14 cellular contexts compared by ENCODE assay signal in the genomic region with DNA sequence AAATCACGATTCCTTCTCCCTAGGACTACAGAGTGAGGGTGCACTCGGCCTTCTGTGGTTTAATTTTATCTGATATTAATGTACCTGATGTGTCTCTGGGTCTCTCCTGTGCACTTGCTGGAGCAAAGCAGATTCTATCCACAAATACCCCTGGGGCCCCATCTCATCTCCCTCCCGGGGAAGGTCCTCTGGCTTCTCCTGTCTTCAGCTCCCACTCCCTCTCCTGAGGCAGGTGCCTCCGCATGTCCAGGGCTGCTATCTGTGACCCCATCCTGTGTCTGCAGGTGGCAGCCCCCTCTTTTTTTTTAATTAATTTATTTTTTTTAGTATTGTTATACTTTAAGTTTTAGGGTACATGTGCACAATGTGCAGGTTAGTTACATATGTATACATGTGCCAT.
DNase-seq lines count a peak whose midpoint lies in the region; ATAC-seq and TF ChIP-seq lines count a peak whose summit lies in the region.
"Had no signal": no experiment of that assay in that cellular context is flagged by ENCODE, and none has a peak within 500 bp of the region (broad histone marks: within the 10 kb centered on the region; RNA-seq: fewer than 3 reads in every experiment).

No MANE protein-coding gene starts in this region.

- CTCF ChIA-PET in GM10248 (lab: Yijun Ruan, JAX) = no interaction called here

- ATAC-seq in activated CD4-positive, CD25-positive, alpha-beta regulatory T cell treated with anti-CD3 and anti-CD28 coated beads, Interleukin-2, amount 50 U/mL, for 24 hours = no peak
- ATAC-seq in GM19452 (IDR thresholded peaks at IDR 0.05; ENCODE audit: unreplicated experiment) (no peak), GM19467 (IDR thresholded peaks at IDR 0.05; ENCODE audit: unreplicated experiment) (no peak)
- ATAC-seq: GM12878, HCT116 had no signal

- no peak overlapping the region for H3K4me3 ChIP-seq in coronary artery
- H3K4me3 ChIP-seq: GM12878 had no signal

- no peak overlapping the region for H3K4me3 Mint-ChIP-seq in osteocyte (ENCODE audit: unreplicated experiment)

- no peaks in the 10 kb centered on the region for H3K4me1 Mint-ChIP-seq in osteocyte (ENCODE audit: unreplicated experiment)

- no peak overlapping the region for H3K27ac ChIP-seq in coronary artery
- H3K27ac ChIP-seq: 22Rv1 had no signal

- no peak overlapping the region for H3K27ac Mint-ChIP-seq in osteocyte (ENCODE audit: unreplicated experiment)

- POLR2A ChIA-PET in GM10248 (lab: Yijun Ruan, JAX) = no interaction called here

- H3K36me3 Mint-ChIP-seq in osteocyte (ENCODE audit: unreplicated experiment) = no peaks in the 10 kb centered on the region

- peak; percentile 3 for DNase-seq in activated CD4-positive, CD25-positive, alpha-beta regulatory T cell treated with anti-CD3 and anti-CD28 coated beads, Interleukin-2, amount 50 U/mL, for 72 hours
- DNase-seq in coronary artery (ENCODE audit: low spot score) (peak; percentile 26), osteocyte (ENCODE audit: extremely low spot score, unreplicated experiment) (peak; percentile 53), EL (no peak), GM10248 (ENCODE audit: extremely low spot score) (no peak)
- DNase-seq: DMS53, IMR-90, KBM-7 had no signal

- peaks cover 11% of the 10 kb centered on the region for H3K27me3 Mint-ChIP-seq in osteocyte (ENCODE audit: unreplicated experiment)

- H3K9me3 Mint-ChIP-seq in osteocyte (ENCODE audit: unreplicated experiment) = no peaks in the 10 kb centered on the region

- no peak for TF ChIP-seq CTCF in coronary artery (IDR thresholded peaks at IDR 0.05)
- TF ChIP-seq CTCF in osteocyte (IDR thresholded peaks at IDR 0.05) = no peak
- no peak for TF ChIP-seq CTCF in GM10248 (IDR thresholded peaks at IDR 0.05; ENCODE audit: control extremely low read depth, extremely low read depth, low read depth, missing control alignments)

Comparison
In these comparisons a context has a peak if more than half of its experiments do, and no peak if none do; other contexts are left out.
1. DNase-seq: peak in activated CD4-positive, CD25-positive, alpha-beta regulatory T cell treated with anti-CD3 and anti-CD28 coated beads, Interleukin-2, amount 50 U/mL, for 72 hours (single experiment), coronary artery (single experiment) and osteocyte (single experiment); none in EL (single experiment) and GM10248 (single experiment).